8 cellular contexts compared by ENCODE assay signal in the genomic region with DNA sequence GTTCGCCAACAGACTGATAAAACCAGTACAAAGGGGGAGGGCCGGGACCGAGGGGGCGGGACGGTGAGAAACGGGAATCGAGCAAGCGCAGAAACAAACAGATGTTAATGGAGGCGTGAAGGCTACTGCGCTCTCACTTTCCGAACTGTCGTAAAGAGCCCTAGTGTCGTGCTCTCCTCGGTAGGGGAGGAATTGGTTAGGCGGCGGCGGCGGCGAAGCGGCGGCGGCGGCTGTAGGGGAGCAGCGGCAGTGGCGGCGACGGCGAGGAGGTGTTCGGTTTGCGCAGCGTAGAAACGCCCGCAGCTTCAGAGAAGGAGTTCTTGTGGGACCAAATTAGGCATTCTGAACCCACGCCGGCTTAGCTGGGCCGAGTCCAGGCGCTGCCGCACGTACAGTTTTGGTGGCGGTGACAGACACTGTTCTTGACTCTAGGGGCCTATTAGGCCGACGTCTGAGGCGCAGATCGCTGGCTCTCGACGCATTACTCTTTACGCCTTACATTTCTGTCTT. TPM values are rescaled to one million over a fixed set of nuclear protein-coding genes. Genes with fewer than 3 reads are reported as not detected.
A peak's percentile ranks its signal among the peaks of the same experiment; 100 is the strongest.
DNase-seq lines count a peak whose midpoint lies in the region; ATAC-seq and TF ChIP-seq lines count a peak whose summit lies in the region.

Gene RNF111 (plus strand): TSS at position 163 of the 510 bp plus-strand sequence. CDS start 43,160 bp downstream, outside the sequence.

- POLR2A ChIA-PET in AG04450 (lab: Yijun Ruan, JAX), result interaction anchor here (0.7 kb wide), 1 partner anchor 541 kb away, joined by 3 read pairs; no protein-coding TSS in a partner anchor

- TF ChIP-seq CTCF in AG04450 (IDR thresholded peaks at IDR 0.05; ENCODE audit: low read depth, low read length), result no peak

- DNase-seq in AG04450 (ENCODE audit: low read depth, low spot score) (peak; percentile 87), NCI-H345 treated with DMSO at 0.1 percent for 48 hours (lab: John Stamatoyannopoulos, UW; ENCODE audit: unreplicated experiment) (peak; percentile 89), iris pigment epithelial cell (ENCODE audit: low read depth) (peak; percentile 98)
- DNase-seq in activated CD4-positive, CD25-positive, alpha-beta regulatory T cell (lab: John Stamatoyannopoulos, UW), result peak; percentile 67 to 80 (median 75)
- peak; percentile 91 for DNase-seq in central memory CD4-positive, alpha-beta T cell
- DNase-seq in stimulated activated CD4-positive, alpha-beta T cell treated with anti-CD3 and anti-CD28 coated beads, Interleukin-12 subunit alpha, Interleukin-12 subunit beta, amount 100 ng/mL, for 24 hours (ENCODE audit: low read depth in 2 of 2), result peak; percentile 79 to 86

- peak within 1 kb of the TSS; percentile 99 for H3K4me3 ChIP-seq in AG04450 (ENCODE audit: low read depth, low read length)

- no peaks in the 10 kb centered on the region for H3K27me3 ChIP-seq in AG04450 (ENCODE audit: control insufficient read depth, insufficient read depth, low read length)

- peak; percentile 79 for ATAC-seq in GM18909 (IDR thresholded peaks at IDR 0.05; ENCODE audit: poor library complexity, unreplicated experiment)
- ATAC-seq in HG03175 (IDR thresholded peaks at IDR 0.05; ENCODE audit: unreplicated experiment), result peak; percentile 84

- H3K9me3 ChIP-seq in AG04450 (ENCODE audit: control insufficient read depth, insufficient read depth, low read length), result no peaks in the 10 kb centered on the region; the same call in 1 of the 2 replicates

- CTCF ChIA-PET in AG04450 (lab: Charles Lee), result interaction anchor here (0.6 to 1.0 kb wide), 3 partner anchors 139 to 917 kb away, joined by 3 read pairs; no protein-coding TSS in a partner anchor

- peak within 1 kb of the TSS; percentile 77 for H3K27ac ChIP-seq in AG04450 (ENCODE audit: low read depth, low read length)

RNA-seq across cellular contexts. Expression of gene RNF111, which starts in this region (rescaled TPM):
- polyA plus RNA-seq in AG04450 (2011; rRNA removed), result 23.7 and 24.4 TPM in 2 replicates
- polyA minus RNA-seq in AG04450 (2011; rRNA and poly(A)+ RNA removed), result 86.0 and 97.3 TPM in 2 replicates

Comparison
In these comparisons a context has a peak if more than half of its experiments do, and no peak if none do; other contexts are left out.
1. Peak in every context shown above with its lines: DNase-seq, ATAC-seq, H3K4me3 ChIP-seq and H3K27ac ChIP-seq.